In genomic region chr5:45691656-45692055, GRCh38 we compare ENCODE assay signal across 19 cellular contexts. TPM values are rescaled to one million over a fixed set of nuclear protein-coding genes. Genes with fewer than 3 reads are reported as not detected.
A peak's percentile ranks its signal among the peaks of the same experiment; 100 is the strongest.
DNase-seq lines count a peak whose midpoint lies in the region; ATAC-seq and TF ChIP-seq lines count a peak whose summit lies in the region.
"Had no signal": no experiment of that assay in that cellular context is flagged by ENCODE, and none has a peak within 500 bp of the region (broad histone marks: within the 10 kb centered on the region; RNA-seq: fewer than 3 reads in every experiment).

No MANE protein-coding gene starts in this region.

- H3K9me3 Mint-ChIP-seq in brain: peaks cover 0 to 7% (median 0%) of the 10 kb centered on the region in 5 experiments

- H3K27me3 ChIP-seq in BE2C (no peaks in the 10 kb centered on the region), SJCRH30 (peaks cover 3% of the 10 kb centered on the region; the same call in 1 of the 2 replicates)

- H3K4me3 Mint-ChIP-seq in brain: peak overlapping the region in 4 of 5 experiments; percentile 23 to 62 (median 42)
- H3K4me3 Mint-ChIP-seq: CD4-positive, alpha-beta T cell; HFFc6 had no signal

- H3K4me1 ChIP-seq in BE2C (peaks cover 12% of the 10 kb centered on the region), SJCRH30 (no peaks in the 10 kb centered on the region)
- H3K4me1 ChIP-seq: Caco-2 had no signal

- H3K27ac ChIP-seq in SJCRH30: no peak overlapping the region
- H3K27ac ChIP-seq: C4-2B had no signal

- peaks cover 17% of the 10 kb centered on the region for H3K4me1 Mint-ChIP-seq in brain

- H3K36me3 ChIP-seq in BE2C: no peaks in the 10 kb centered on the region; the same call in 1 of the 2 replicates
- H3K36me3 ChIP-seq in SJCRH30: no peaks in the 10 kb centered on the region

- no peaks in the 10 kb centered on the region for H3K9me3 ChIP-seq in BE2C
- H3K9me3 ChIP-seq in SJCRH30 (replicated peaks): no peaks in the 10 kb centered on the region
- H3K9me3 ChIP-seq: Caco-2 had no signal

- no peak for ATAC-seq in HG02623 (IDR thresholded peaks at IDR 0.05; ENCODE audit: unreplicated experiment)
- no peak for ATAC-seq in HG03354 (IDR thresholded peaks at IDR 0.05; ENCODE audit: poor library complexity, severe bottlenecking, unreplicated experiment)
- ATAC-seq: HCT116 had no signal

- no peak overlapping the region for H3K27ac Mint-ChIP-seq in brain
- H3K27ac Mint-ChIP-seq: CD4-positive, alpha-beta T cell; HFFc6 had no signal

- H3K36me3 Mint-ChIP-seq in brain: no peaks in the 10 kb centered on the region

- peaks cover 36% of the 10 kb centered on the region for H3K27me3 Mint-ChIP-seq in brain

- no peak for DNase-seq in BE2C
- peak; percentile 64 for DNase-seq in NCI-H446 treated with DMSO at 0.1 percent for 48 hours (lab: John Stamatoyannopoulos, UW)
- DNase-seq in stimulated activated CD4-positive, alpha-beta T cell treated with anti-CD3 and anti-CD28 coated beads, Interleukin-15, amount 100 ng/mL, for 24 hours: no peak
- no peak for DNase-seq in SJCRH30
- DNase-seq: 8988T; Caco-2; CD4-positive, alpha-beta T cell; GDM1; GOT3; H7; HFFc6 had no signal

- TF ChIP-seq CTCF in BE2C (IDR thresholded peaks at IDR 0.05; ENCODE audit: low read depth, low read length) (no peak), brain (conservative IDR thresholded peaks at IDR 0.05) (no peak)

- H3K4me3 ChIP-seq in BE2C (ENCODE audit: low read depth, low read length): peak overlapping the region; percentile 90
- H3K4me3 ChIP-seq in SJCRH30: no peak overlapping the region

RNA-seq across cellular contexts. Expression of gene HCN1, which starts 4.5 kb away (rescaled TPM):
- polyA plus RNA-seq in BE2C (2012; ENCODE audit: insufficient read depth, insufficient read length, low read depth): 5.1 TPM
- polyA plus RNA-seq in brain (ENCODE audit: insufficient read depth, low read depth, low replicate concordance): 3.0 TPM
- under 0.01 TPM in 1 of 2 replicates, not detected in the other for total RNA-seq in SJCRH30 (2014; rRNA removed; shearing (Covaris generic))
- total RNA-seq: Caco-2; CD4-positive, alpha-beta T cell; HFFc6; HT-29 had no signal
- polyA plus RNA-seq: AG04450, BJ had no signal
